Comparison of ENCODE assay signal across 28 cellular contexts in the genomic region with DNA sequence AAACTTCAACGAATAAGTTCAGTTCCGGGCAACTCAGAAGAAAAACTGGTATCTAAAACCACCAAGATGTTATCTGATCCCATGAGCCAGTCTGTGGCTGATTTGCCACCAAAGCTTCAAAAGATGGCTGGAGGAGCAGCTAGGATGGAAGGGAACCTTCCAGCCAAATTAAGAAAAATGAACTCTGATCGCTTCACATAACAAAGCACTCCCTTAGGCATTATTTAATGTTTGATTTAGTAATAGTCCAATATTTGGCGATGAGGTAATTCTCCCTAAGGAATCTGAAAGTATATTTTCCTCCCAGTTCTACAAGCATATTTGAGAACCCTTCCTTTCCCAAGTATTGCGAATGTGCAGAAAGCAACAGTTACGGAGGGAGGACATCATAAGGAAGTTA.
"Had no signal": no experiment of that assay in that cellular context is flagged by ENCODE, and none has a peak within 500 bp of the region (broad histone marks: within the 10 kb centered on the region; RNA-seq: fewer than 3 reads in every experiment).

No MANE protein-coding gene starts in this region.

- H3K4me3 Mint-ChIP-seq: immature natural killer cell; memory B cell; naive thymus-derived CD4-positive, alpha-beta T cell; natural killer cell treated with Interleukin-12 subunit alpha and Interleukin-12 subunit beta and Interleukin-15 and Interleukin-18, amount 100 ng/mL, for 72 hours; stimulated activated effector memory CD8-positive, alpha-beta T cell treated with anti-CD3 and anti-CD28 coated beads, Interleukin-12 subunit alpha, Interleukin-12 subunit beta, amount 100 ng/mL, for 72 hours; stimulated activated naive CD8-positive, alpha-beta T cell treated with anti-CD3 and anti-CD28 coated beads, Interleukin-15, Interleukin-2, amounts not matched to agents 100 ng/mL and 50 ng/mL, for 24 hours; type B pancreatic cell had no signal

- H3K9me3 Mint-ChIP-seq: memory B cell; stimulated activated effector memory CD8-positive, alpha-beta T cell treated with anti-CD3 and anti-CD28 coated beads, Interleukin-12 subunit alpha, Interleukin-12 subunit beta, amount 100 ng/mL, for 72 hours; stimulated activated naive CD8-positive, alpha-beta T cell treated with anti-CD3 and anti-CD28 coated beads, Interleukin-15, Interleukin-2, amounts not matched to agents 100 ng/mL and 50 ng/mL, for 24 hours; type B pancreatic cell had no signal

- ATAC-seq: left colon; mucosa of descending colon; naive thymus-derived CD4-positive, alpha-beta T cell; natural killer cell treated with Interleukin-12 subunit alpha and Interleukin-12 subunit beta and Interleukin-15 and Interleukin-18, amount 100 ng/mL, for 72 hours; pancreas; right cardiac atrium; stimulated activated effector memory CD8-positive, alpha-beta T cell treated with anti-CD3 and anti-CD28 coated beads, Interleukin-12 subunit alpha, Interleukin-12 subunit beta, amount 100 ng/mL, for 72 hours had no signal

- DNase-seq: hypothalamus; immature natural killer cell; kidney; left colon; left ventricle myocardium inferior; midbrain; mucosa of descending colon; naive thymus-derived CD4-positive, alpha-beta T cell; nucleus accumbens; pancreas; posterior cingulate gyrus; retina; right cardiac atrium; sigmoid colon; small intestine; spleen; stimulated activated CD4-positive, alpha-beta T cell treated with anti-CD3 and anti-CD28 coated beads, Interleukin-4, amount 100 ng/mL, for 24 hours; stimulated activated naive CD4-positive, alpha-beta T cell had no signal

- H3K27me3 ChIP-seq: pancreas, sigmoid colon, spleen, suprapubic skin, tibial nerve, vagina had no signal

- H3K36me3 ChIP-seq: left ventricle myocardium inferior, pancreas, prostate gland, sigmoid colon, spleen, suprapubic skin, thoracic aorta, tibial nerve, vagina had no signal

- H3K27ac ChIP-seq: left ventricle myocardium inferior, pancreas, prostate gland, sigmoid colon, spleen, suprapubic skin, thoracic aorta, tibial nerve, vagina had no signal

- H3K9me3 ChIP-seq: left ventricle myocardium inferior, mucosa of descending colon, pancreas, prostate gland, sigmoid colon, spleen, suprapubic skin, thoracic aorta, tibial nerve, vagina had no signal

- H3K4me1 ChIP-seq: left ventricle myocardium inferior, prostate gland, sigmoid colon, spleen, suprapubic skin, tibial nerve, vagina had no signal

- H3K4me3 ChIP-seq: left ventricle myocardium inferior, mucosa of descending colon, pancreas, prostate gland, sigmoid colon, spleen, suprapubic skin, thoracic aorta, tibial nerve, vagina had no signal

- H3K27me3 Mint-ChIP-seq: memory B cell; naive thymus-derived CD4-positive, alpha-beta T cell; natural killer cell treated with Interleukin-12 subunit alpha and Interleukin-12 subunit beta and Interleukin-15 and Interleukin-18, amount 100 ng/mL, for 72 hours; stimulated activated naive CD8-positive, alpha-beta T cell treated with anti-CD3 and anti-CD28 coated beads, Interleukin-15, Interleukin-2, amounts not matched to agents 100 ng/mL and 50 ng/mL, for 24 hours; type B pancreatic cell had no signal

- H3K4me1 Mint-ChIP-seq: immature natural killer cell; memory B cell; naive thymus-derived CD4-positive, alpha-beta T cell; stimulated activated effector memory CD8-positive, alpha-beta T cell treated with anti-CD3 and anti-CD28 coated beads, Interleukin-12 subunit alpha, Interleukin-12 subunit beta, amount 100 ng/mL, for 72 hours had no signal

- H3K27ac Mint-ChIP-seq: immature natural killer cell; memory B cell; naive thymus-derived CD4-positive, alpha-beta T cell; natural killer cell treated with Interleukin-12 subunit alpha and Interleukin-12 subunit beta and Interleukin-15 and Interleukin-18, amount 100 ng/mL, for 72 hours; stimulated activated effector memory CD8-positive, alpha-beta T cell treated with anti-CD3 and anti-CD28 coated beads, Interleukin-12 subunit alpha, Interleukin-12 subunit beta, amount 100 ng/mL, for 72 hours; stimulated activated naive CD8-positive, alpha-beta T cell treated with anti-CD3 and anti-CD28 coated beads, Interleukin-15, Interleukin-2, amounts not matched to agents 100 ng/mL and 50 ng/mL, for 24 hours; type B pancreatic cell had no signal

- H3K36me3 Mint-ChIP-seq: memory B cell; naive thymus-derived CD4-positive, alpha-beta T cell; natural killer cell treated with Interleukin-12 subunit alpha and Interleukin-12 subunit beta and Interleukin-15 and Interleukin-18, amount 100 ng/mL, for 72 hours; stimulated activated effector memory CD8-positive, alpha-beta T cell treated with anti-CD3 and anti-CD28 coated beads, Interleukin-12 subunit alpha, Interleukin-12 subunit beta, amount 100 ng/mL, for 72 hours; type B pancreatic cell had no signal
